2 cellular contexts compared by ENCODE assay signal in the genomic region with DNA sequence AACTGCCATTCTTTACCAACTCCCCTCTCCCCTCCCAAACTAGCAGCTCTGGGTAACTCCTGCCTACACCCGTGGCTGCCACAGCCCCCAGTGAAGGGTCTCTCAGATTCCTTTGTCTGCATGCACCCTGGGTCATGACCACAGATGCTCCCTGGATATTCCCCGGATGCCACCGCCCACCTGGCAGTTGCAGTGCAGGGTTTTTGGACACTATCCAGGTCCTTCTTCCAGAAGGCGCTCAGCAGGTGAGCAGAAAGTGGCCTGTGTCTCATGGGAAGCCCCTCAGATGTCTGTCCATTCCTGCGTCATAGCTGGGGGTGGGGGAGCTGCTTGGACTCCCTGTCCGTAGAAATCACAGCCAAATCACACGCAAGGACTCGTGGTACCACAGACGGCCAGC.
TF ChIP-seq lines count a peak whose summit lies in the region.

No MANE protein-coding gene starts in this region.

TF ChIP-seq in liver, 16 proteins besides CTCF, POLR2A, EP300 and RAD21:
- TF ChIP-seq FOXA1 (IDR thresholded peaks at IDR 0.05): no peak
- no peak for TF ChIP-seq HNF4A (conservative IDR thresholded peaks at IDR 0.05)
- TF ChIP-seq, protein P1, sequence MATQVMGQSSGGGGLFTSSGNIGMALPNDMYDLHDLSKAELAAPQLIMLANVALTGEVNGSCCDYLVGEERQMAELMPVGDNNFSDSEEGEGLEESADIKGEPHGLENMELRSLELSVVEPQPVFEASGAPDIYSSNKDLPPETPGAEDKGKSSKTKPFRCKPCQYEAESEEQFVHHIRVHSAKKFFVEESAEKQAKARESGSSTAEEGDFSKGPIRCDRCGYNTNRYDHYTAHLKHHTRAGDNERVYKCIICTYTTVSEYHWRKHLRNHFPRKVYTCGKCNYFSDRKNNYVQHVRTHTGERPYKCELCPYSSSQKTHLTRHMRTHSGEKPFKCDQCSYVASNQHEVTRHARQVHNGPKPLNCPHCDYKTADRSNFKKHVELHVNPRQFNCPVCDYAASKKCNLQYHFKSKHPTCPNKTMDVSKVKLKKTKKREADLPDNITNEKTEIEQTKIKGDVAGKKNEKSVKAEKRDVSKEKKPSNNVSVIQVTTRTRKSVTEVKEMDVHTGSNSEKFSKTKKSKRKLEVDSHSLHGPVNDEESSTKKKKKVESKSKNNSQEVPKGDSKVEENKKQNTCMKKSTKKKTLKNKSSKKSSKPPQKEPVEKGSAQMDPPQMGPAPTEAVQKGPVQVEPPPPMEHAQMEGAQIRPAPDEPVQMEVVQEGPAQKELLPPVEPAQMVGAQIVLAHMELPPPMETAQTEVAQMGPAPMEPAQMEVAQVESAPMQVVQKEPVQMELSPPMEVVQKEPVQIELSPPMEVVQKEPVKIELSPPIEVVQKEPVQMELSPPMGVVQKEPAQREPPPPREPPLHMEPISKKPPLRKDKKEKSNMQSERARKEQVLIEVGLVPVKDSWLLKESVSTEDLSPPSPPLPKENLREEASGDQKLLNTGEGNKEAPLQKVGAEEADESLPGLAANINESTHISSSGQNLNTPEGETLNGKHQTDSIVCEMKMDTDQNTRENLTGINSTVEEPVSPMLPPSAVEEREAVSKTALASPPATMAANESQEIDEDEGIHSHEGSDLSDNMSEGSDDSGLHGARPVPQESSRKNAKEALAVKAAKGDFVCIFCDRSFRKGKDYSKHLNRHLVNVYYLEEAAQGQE (IDR thresholded peaks at IDR 0.05): no peak
- TF ChIP-seq FOXA2 (IDR thresholded peaks at IDR 0.05): no peak
- no peak for TF ChIP-seq EGR1 (IDR thresholded peaks at IDR 0.05; ENCODE audit: low read depth in 2 of 2)
- TF ChIP-seq, protein P2, sequence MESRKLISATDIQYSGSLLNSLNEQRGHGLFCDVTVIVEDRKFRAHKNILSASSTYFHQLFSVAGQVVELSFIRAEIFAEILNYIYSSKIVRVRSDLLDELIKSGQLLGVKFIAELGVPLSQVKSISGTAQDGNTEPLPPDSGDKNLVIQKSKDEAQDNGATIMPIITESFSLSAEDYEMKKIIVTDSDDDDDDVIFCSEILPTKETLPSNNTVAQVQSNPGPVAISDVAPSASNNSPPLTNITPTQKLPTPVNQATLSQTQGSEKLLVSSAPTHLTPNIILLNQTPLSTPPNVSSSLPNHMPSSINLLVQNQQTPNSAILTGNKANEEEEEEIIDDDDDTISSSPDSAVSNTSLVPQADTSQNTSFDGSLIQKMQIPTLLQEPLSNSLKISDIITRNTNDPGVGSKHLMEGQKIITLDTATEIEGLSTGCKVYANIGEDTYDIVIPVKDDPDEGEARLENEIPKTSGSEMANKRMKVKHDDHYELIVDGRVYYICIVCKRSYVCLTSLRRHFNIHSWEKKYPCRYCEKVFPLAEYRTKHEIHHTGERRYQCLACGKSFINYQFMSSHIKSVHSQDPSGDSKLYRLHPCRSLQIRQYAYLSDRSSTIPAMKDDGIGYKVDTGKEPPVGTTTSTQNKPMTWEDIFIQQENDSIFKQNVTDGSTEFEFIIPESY (IDR thresholded peaks at IDR 0.05): no peak
- no peak for TF ChIP-seq NR2F2 (IDR thresholded peaks at IDR 0.05)
- TF ChIP-seq, protein P3, sequence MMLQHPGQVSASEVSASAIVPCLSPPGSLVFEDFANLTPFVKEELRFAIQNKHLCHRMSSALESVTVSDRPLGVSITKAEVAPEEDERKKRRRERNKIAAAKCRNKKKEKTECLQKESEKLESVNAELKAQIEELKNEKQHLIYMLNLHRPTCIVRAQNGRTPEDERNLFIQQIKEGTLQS (IDR thresholded peaks at IDR 0.05): no peak
- TF ChIP-seq YY1 (IDR thresholded peaks at IDR 0.05): no peak
- TF ChIP-seq TAF1 (conservative IDR thresholded peaks at IDR 0.05): no peak
- TF ChIP-seq RXRA (IDR thresholded peaks at IDR 0.05): no peak
- TF ChIP-seq, protein P4, sequence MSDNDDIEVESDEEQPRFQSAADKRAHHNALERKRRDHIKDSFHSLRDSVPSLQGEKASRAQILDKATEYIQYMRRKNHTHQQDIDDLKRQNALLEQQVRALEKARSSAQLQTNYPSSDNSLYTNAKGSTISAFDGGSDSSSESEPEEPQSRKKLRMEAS (IDR thresholded peaks at IDR 0.05): no peak
- no peak for TF ChIP-seq HNF4G (IDR thresholded peaks at IDR 0.05)
- no peak for TF ChIP-seq GABPA (IDR thresholded peaks at IDR 0.05 in 1 of 2, conservative IDR thresholded peaks at IDR 0.05 in 1 of 2)
- TF ChIP-seq SP1 (IDR thresholded peaks at IDR 0.05): no peak

TF ChIP-seq in HepG2, 621 proteins besides CTCF, POLR2A, EP300 and RAD21:
- TF ChIP-seq ZNF3 (CRISPR knock-in tag; IDR thresholded peaks at IDR 0.05) (no peak), ZNF510 (CRISPR knock-in tag; IDR thresholded peaks at IDR 0.05; ENCODE audit: low read depth) (no peak), FOXK2 (IDR thresholded peaks at IDR 0.05) (no peak)
- TF ChIP-seq, protein P5, sequence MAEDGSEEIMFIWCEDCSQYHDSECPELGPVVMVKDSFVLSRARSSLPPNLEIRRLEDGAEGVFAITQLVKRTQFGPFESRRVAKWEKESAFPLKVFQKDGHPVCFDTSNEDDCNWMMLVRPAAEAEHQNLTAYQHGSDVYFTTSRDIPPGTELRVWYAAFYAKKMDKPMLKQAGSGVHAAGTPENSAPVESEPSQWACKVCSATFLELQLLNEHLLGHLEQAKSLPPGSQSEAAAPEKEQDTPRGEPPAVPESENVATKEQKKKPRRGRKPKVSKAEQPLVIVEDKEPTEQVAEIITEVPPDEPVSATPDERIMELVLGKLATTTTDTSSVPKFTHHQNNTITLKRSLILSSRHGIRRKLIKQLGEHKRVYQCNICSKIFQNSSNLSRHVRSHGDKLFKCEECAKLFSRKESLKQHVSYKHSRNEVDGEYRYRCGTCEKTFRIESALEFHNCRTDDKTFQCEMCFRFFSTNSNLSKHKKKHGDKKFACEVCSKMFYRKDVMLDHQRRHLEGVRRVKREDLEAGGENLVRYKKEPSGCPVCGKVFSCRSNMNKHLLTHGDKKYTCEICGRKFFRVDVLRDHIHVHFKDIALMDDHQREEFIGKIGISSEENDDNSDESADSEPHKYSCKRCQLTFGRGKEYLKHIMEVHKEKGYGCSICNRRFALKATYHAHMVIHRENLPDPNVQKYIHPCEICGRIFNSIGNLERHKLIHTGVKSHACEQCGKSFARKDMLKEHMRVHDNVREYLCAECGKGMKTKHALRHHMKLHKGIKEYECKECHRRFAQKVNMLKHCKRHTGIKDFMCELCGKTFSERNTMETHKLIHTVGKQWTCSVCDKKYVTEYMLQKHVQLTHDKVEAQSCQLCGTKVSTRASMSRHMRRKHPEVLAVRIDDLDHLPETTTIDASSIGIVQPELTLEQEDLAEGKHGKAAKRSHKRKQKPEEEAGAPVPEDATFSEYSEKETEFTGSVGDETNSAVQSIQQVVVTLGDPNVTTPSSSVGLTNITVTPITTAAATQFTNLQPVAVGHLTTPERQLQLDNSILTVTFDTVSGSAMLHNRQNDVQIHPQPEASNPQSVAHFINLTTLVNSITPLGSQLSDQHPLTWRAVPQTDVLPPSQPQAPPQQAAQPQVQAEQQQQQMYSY (CRISPR knock-in tag; IDR thresholded peaks at IDR 0.05): no peak
